Comparison of ENCODE assay signal across 9 cellular contexts in genomic region chr22:27802389-27803079, GRCh38. TPM values are rescaled to one million over a fixed set of nuclear protein-coding genes. Genes with fewer than 3 reads are reported as not detected.
A peak's percentile ranks its signal among the peaks of the same experiment; 100 is the strongest.
DNase-seq lines count a peak whose midpoint lies in the region; ATAC-seq, FAIRE-seq and TF ChIP-seq lines count a peak whose summit lies in the region.
"Had no signal": no experiment of that assay in that cellular context is flagged by ENCODE, and none has a peak within 500 bp of the region (broad histone marks: within the 10 kb centered on the region; RNA-seq: fewer than 3 reads in every experiment).

No MANE protein-coding gene starts in this region.

- TF ChIP-seq RAD21 in A549 (conservative IDR thresholded peaks at IDR 0.05 in 1 of 2, IDR thresholded peaks at IDR 0.05 in 1 of 2) = no peak

- no peaks in the 10 kb centered on the region for H3K36me3 ChIP-seq in HUES64 (ENCODE audit: insufficient read depth, low read length)

- TF ChIP-seq POLR2A in A549 (IDR thresholded peaks at IDR 0.05; ENCODE audit: low read length) = no peak

- no peak for FAIRE-seq in A549 (lab: Jason Lieb, UNC)

- peaks cover 16 to 37% of the 10 kb centered on the region in 2 donors for H3K27me3 Mint-ChIP-seq in effector memory CD8-positive, alpha-beta T cell
- H3K27me3 Mint-ChIP-seq in naive B cell = peaks cover 31 to 52% (median 50%) of the 10 kb centered on the region in 3 donors

- peak overlapping the region; percentile 98 for H3K4me2 ChIP-seq in A549

- no peak for TF ChIP-seq CTCF in A549 (IDR thresholded peaks at IDR 0.05)

- H3K27ac ChIP-seq in A549 (peak overlapping the region; percentile 97), HUES64 (ENCODE audit: low read depth, low read length) (peak overlapping the region; percentile 48; the same call in 1 of the 2 replicates)
- H3K27ac ChIP-seq: HL-60 had no signal

- H3K4me1 ChIP-seq in A549 = peaks cover 16% of the 10 kb centered on the region
- peaks cover 27% of the 10 kb centered on the region for H3K4me1 ChIP-seq in HUES64 (ENCODE audit: insufficient read depth, low read length)

- peak overlapping the region; percentile 85 to 86 for H3K4me3 Mint-ChIP-seq in effector memory CD8-positive, alpha-beta T cell
- peak overlapping the region; percentile 83 to 93 (median 90) for H3K4me3 Mint-ChIP-seq in naive B cell

- H3K9me3 ChIP-seq in A549 (no peaks in the 10 kb centered on the region), HUES64 (ENCODE audit: insufficient read depth, low read depth, low read length) (no peaks in the 10 kb centered on the region)

- CTCF ChIA-PET in A549 (lab: Yijun Ruan, JAX) = no interaction called here

- peak overlapping the region in 1 of 2 donors; percentile 66 for H3K27ac Mint-ChIP-seq in effector memory CD8-positive, alpha-beta T cell
- no peak overlapping the region for H3K27ac Mint-ChIP-seq in naive B cell

- DNase-seq in A549 (ENCODE audit: low read depth in 1 of 2, low spot score in 1 of 2) (no peak), naive B cell (no peak), middle frontal gyrus (ENCODE audit: extremely low spot score, low spot score) (no peak), NCI-H345 treated with DMSO at 0.1 percent for 48 hours (lab: John Stamatoyannopoulos, UW; ENCODE audit: unreplicated experiment) (no peak), GM19238 (ENCODE audit: insufficient read length, low spot score) (no peak)
- DNase-seq in effector memory CD8-positive, alpha-beta T cell = peak in 1 of 3 experiments; percentile 1

- peaks cover 59% of the 10 kb centered on the region for H3K27me3 ChIP-seq in HUES64 (ENCODE audit: insufficient read depth, low read length)

- peak overlapping the region; percentile 74 for H3K4me3 ChIP-seq in A549
- H3K4me3 ChIP-seq in HUES64 (ENCODE audit: low read length) = peak overlapping the region; percentile 75

- WGBS in A549 (ENCODE audit: missing lambda C conversion rate) = 74% methylated on average over 16 of the region's 33 CpGs
- WGBS in HUES64 = 5% methylated on average over 32 of the region's 33 CpGs

- ATAC-seq in A549 = peak; percentile 15 to 21; a peak in 4 of 6 replicates
- ATAC-seq in effector memory CD8-positive, alpha-beta T cell (replicated peaks) = peak; percentile 21
- peak; percentile 9 to 20 for ATAC-seq in naive B cell (ENCODE audit: low read depth in 2 of 2)
- no peak for ATAC-seq in HG03565 (IDR thresholded peaks at IDR 0.05; ENCODE audit: unreplicated experiment)

- H3K36me3 Mint-ChIP-seq in effector memory CD8-positive, alpha-beta T cell (ENCODE audit: insufficient read depth) = no peaks in the 10 kb centered on the region
- H3K36me3 Mint-ChIP-seq in naive B cell = no peaks in the 10 kb centered on the region

- TF ChIP-seq EP300 in A549 (IDR thresholded peaks at IDR 0.05) = no peak

- peaks cover 17 to 19% of the 10 kb centered on the region in 2 donors for H3K4me1 Mint-ChIP-seq in effector memory CD8-positive, alpha-beta T cell (ENCODE audit: low read depth in 2 of 2)
- peaks cover 13 to 19% (median 16%) of the 10 kb centered on the region in 3 donors for H3K4me1 Mint-ChIP-seq in naive B cell

- peak overlapping the region; percentile 73 for H3K9ac ChIP-seq in HUES64 (ENCODE audit: low read depth, low read length)

- no peaks in the 10 kb centered on the region for H3K9me3 Mint-ChIP-seq in effector memory CD8-positive, alpha-beta T cell
- H3K9me3 Mint-ChIP-seq in naive B cell = no peaks in the 10 kb centered on the region

- POLR2A ChIA-PET in A549 (lab: Yijun Ruan, JAX) = interaction anchor here (0.7 to 1.0 kb wide), 2 partner anchors 686 to 1130 kb away, joined by 3 to 6 read pairs; no protein-coding TSS in a partner anchor

TF ChIP-seq in A549, 52 proteins besides CTCF, POLR2A, EP300 and RAD21:
- TF ChIP-seq NFE2L2 (conservative IDR thresholded peaks at IDR 0.05; ENCODE audit: low read length) (no peak), RARB (CRISPR knock-in tag; IDR thresholded peaks at IDR 0.05) (no peak), GATA3 (IDR thresholded peaks at IDR 0.05; ENCODE audit: borderline replicate concordance) (no peak), MAFK (IDR thresholded peaks at IDR 0.05; ENCODE audit: partially characterized antibody) (no peak), MAZ (IDR thresholded peaks at IDR 0.05; ENCODE audit: borderline replicate concordance, low read depth, low read length) (no peak), KDM5A (IDR thresholded peaks at IDR 0.05) (no peak), BHLHE40 (IDR thresholded peaks at IDR 0.05; ENCODE audit: low read depth, low read length) (no peak), FOSL2 (IDR thresholded peaks at IDR 0.05) (no peak), FOSL2 (CRISPR knock-in tag; IDR thresholded peaks at IDR 0.05) (no peak), NPAS2 (CRISPR knock-in tag; IDR thresholded peaks at IDR 0.05; ENCODE audit: borderline replicate concordance) (no peak), ZC3H11A (IDR thresholded peaks at IDR 0.05) (no peak), SMC3 (IDR thresholded peaks at IDR 0.05) (no peak), USF2 (IDR thresholded peaks at IDR 0.05) (no peak), ELK1 (IDR thresholded peaks at IDR 0.05; ENCODE audit: low read depth, low read length) (no peak), HOXB13 (CRISPR knock-in tag; IDR thresholded peaks at IDR 0.05; ENCODE audit: low read depth) (no peak), BCL3 (IDR thresholded peaks at IDR 0.05) (no peak), EHF (CRISPR knock-in tag; IDR thresholded peaks at IDR 0.05) (no peak), HEYL (CRISPR knock-in tag; IDR thresholded peaks at IDR 0.05) (no peak), MAX (IDR thresholded peaks at IDR 0.05) (no peak)

RNA-seq across cellular contexts. Expression of gene MN1, which starts 1.0 kb away (rescaled TPM):
- 0.59 and 1.6 TPM in 2 replicates for polyA plus RNA-seq in A549 (2011; rRNA removed)
- polyA plus RNA-seq in A549 (2012; cell fraction: cytosol; rRNA removed) = 2.8 and 3.2 TPM in 2 replicates
- polyA plus RNA-seq in A549 (2012; cell fraction: nucleus; rRNA removed) = 2.7 and 3.9 TPM in 2 replicates
- 2.0 to 2.8 TPM (median 2.4 TPM) in 3 replicates for polyA plus RNA-seq in A549 (2017; fragmentation: RNase III; extraction: RNeasy Plus Mini Kit Qiagen cat#74134 plus additional on column Dnase treatment)
- polyA minus RNA-seq in A549 (2011; rRNA and poly(A)+ RNA removed) = 2.1 and 5.3 TPM in 2 replicates
- 11.3 TPM for polyA plus RNA-seq in HUES64 (2013, experiment 1 of 2)
- polyA plus RNA-seq in HUES64 (2013, experiment 2 of 2) = 14.9 TPM
- not detected for polyA plus RNA-seq in naive B cell (ENCODE audit: low read depth in 6 of 6)
